In the genomic region with DNA sequence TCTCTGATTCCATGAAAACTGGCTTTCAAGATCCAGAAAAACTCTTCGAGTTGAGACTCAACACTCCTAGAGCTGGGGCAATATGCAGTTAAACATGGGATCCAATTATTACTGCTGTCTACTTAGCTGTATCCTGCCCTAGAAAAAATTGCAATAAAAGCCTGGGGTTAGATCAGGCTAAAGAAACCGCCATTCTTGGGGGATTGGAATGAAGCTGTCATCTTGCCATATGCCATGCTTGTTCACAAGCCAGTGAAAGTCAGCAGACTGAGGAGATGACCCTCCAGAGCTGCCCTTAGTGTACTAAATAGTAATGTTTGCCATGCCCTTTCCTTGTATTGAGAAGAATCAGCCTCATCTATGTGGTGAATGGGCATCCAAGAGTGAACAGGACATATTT, we compare ENCODE assay signal across 7 cellular contexts.
"Had no signal": no experiment of that assay in that cellular context is flagged by ENCODE, and none has a peak within 500 bp of the region (broad histone marks: within the 10 kb centered on the region; RNA-seq: fewer than 3 reads in every experiment).

No MANE protein-coding gene starts in this region.

- H3K27ac Mint-ChIP-seq: GM23338, IgD-negative memory B cell had no signal

- H3K4me3 ChIP-seq: GM23338, HAP-1 had no signal

- H3K27me3 Mint-ChIP-seq: IgD-negative memory B cell had no signal

- ATAC-seq: GM23338, HepG2 had no signal

- H3K4me3 Mint-ChIP-seq: GM23338, IgD-negative memory B cell had no signal

- H3K9me3 Mint-ChIP-seq: GM23338, IgD-negative memory B cell had no signal

- H2AFZ ChIP-seq: GM23338 had no signal

- H3K4me1 ChIP-seq: HAP-1 had no signal

- DNase-seq: H7, KBM-7 had no signal

- H3K36me3 ChIP-seq: HAP-1 had no signal

- H3K27ac ChIP-seq: HL-60 had no signal

- H3K9me3 ChIP-seq: HAP-1 had no signal

- H3K4me1 Mint-ChIP-seq: IgD-negative memory B cell had no signal

- H3K4me2 ChIP-seq: GM23338 had no signal
